In the genomic region with DNA sequence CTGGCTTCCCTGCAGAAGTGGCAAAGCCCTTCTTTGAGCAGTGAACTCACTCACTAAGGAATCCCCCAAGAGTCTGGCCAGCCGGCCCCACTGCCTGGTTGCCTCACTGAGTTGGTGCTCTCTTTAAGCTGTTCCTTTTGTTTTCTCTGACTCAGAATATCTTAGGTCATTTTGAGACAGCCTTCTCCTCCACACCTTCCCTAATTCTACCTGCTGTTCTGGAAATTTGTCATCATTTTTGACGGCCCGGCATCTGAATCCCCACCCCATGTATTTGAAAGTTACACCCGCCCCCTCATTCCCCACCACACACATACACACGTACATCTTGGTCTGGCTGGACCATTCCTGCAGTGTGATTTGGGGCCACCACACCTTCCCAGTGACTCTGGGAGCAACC, we compare ENCODE assay signal across 16 cellular contexts. TPM values are rescaled to one million over a fixed set of nuclear protein-coding genes. Genes with fewer than 3 reads are reported as not detected.
DNase-seq lines count a peak whose midpoint lies in the region; ATAC-seq, FAIRE-seq and TF ChIP-seq lines count a peak whose summit lies in the region.
"Had no signal": no experiment of that assay in that cellular context is flagged by ENCODE, and none has a peak within 500 bp of the region (broad histone marks: within the 10 kb centered on the region; RNA-seq: fewer than 3 reads in every experiment).

No MANE protein-coding gene starts in this region.

- H3K4me1 ChIP-seq in A549: peaks cover 18% of the 10 kb centered on the region

- peak overlapping the region in 1 of 2 experiments; percentile 64; a peak in 3 of 6 replicates for H3K27ac ChIP-seq in A549
- peak overlapping the region; percentile 67 to 95 for H3K27ac ChIP-seq in coronary artery
- H3K27ac ChIP-seq: KMS-11 had no signal

- ATAC-seq in A549 (peak in 1 of 2 experiments; percentile 18; a peak in 3 of 6 replicates), HG03378 (IDR thresholded peaks at IDR 0.05; ENCODE audit: unreplicated experiment) (no peak)

- no peaks in the 10 kb centered on the region for H3K36me3 Mint-ChIP-seq in nephron (ENCODE audit: low read depth)
- H3K36me3 Mint-ChIP-seq: naive B cell had no signal

- H3K9me3 ChIP-seq in A549: no peaks in the 10 kb centered on the region
- H3K9me3 ChIP-seq: right atrium auricular region had no signal

- no peaks in the 10 kb centered on the region for H3K27me3 Mint-ChIP-seq in nephron (ENCODE audit: low read depth)

- H3K4me3 ChIP-seq in A549: no peak overlapping the region
- no peak overlapping the region for H3K4me3 ChIP-seq in coronary artery
- H3K4me3 ChIP-seq: right atrium auricular region had no signal

- TF ChIP-seq CTCF in A549 (IDR thresholded peaks at IDR 0.05) (no peak), coronary artery (IDR thresholded peaks at IDR 0.05) (no peak), nephron (IDR thresholded peaks at IDR 0.05; ENCODE audit: unreplicated experiment in 3 of 3) (no peak)

- no peaks in the 10 kb centered on the region for H3K9me3 Mint-ChIP-seq in nephron
- H3K9me3 Mint-ChIP-seq: naive B cell; stimulated activated naive CD8-positive, alpha-beta T cell treated with anti-CD3 and anti-CD28 coated beads, Interleukin-15, Interleukin-2, amounts not matched to agents 100 ng/mL and 50 ng/mL, for 24 hours had no signal

- POLR2A ChIA-PET in A549 (lab: Yijun Ruan, JAX): interaction anchor here (1.4 kb wide), 1 partner anchor 69 kb away, joined by 3 read pairs; no protein-coding TSS in a partner anchor

- peaks cover 29% of the 10 kb centered on the region for H3K4me1 Mint-ChIP-seq in nephron
- H3K4me1 Mint-ChIP-seq: naive B cell had no signal

- FAIRE-seq in A549 (lab: Jason Lieb, UNC): no peak

- CTCF ChIA-PET in A549 (lab: Yijun Ruan, JAX): interaction anchor here (1.0 to 9.8 kb wide), 12 partner anchors 11 to 244 kb away, joined by 3 to 95 read pairs (median 6); no protein-coding TSS in a partner anchor

- DNase-seq in A549 (ENCODE audit: low read depth in 1 of 2, low spot score in 1 of 2) (no peak), M059J (ENCODE audit: low read depth) (peak; percentile 14), coronary artery (ENCODE audit: low spot score) (no peak), KG1 (lab: John Stamatoyannopoulos, UW) (no peak), cerebellar nuclear complex (lab: John Stamatoyannopoulos, UW) (no peak), activated T-cell treated with anti-CD3 and anti-CD28 coated beads for 4 hours (no peak)
- DNase-seq: activated CD4-positive, alpha-beta T cell treated with anti-CD3 and anti-CD28 coated beads, Interleukin-2, amount 50 U/mL, for 4 hours; GDM1; naive B cell; NCI-H146; T-helper 9 cell had no signal

- TF ChIP-seq EP300 in A549 (IDR thresholded peaks at IDR 0.05): no peak

- TF ChIP-seq RAD21 in A549 (conservative IDR thresholded peaks at IDR 0.05 in 1 of 2, IDR thresholded peaks at IDR 0.05 in 1 of 2): no peak

- no peak overlapping the region for H3K4me3 Mint-ChIP-seq in nephron
- H3K4me3 Mint-ChIP-seq: naive B cell; stimulated activated naive CD8-positive, alpha-beta T cell treated with anti-CD3 and anti-CD28 coated beads, Interleukin-15, Interleukin-2, amounts not matched to agents 100 ng/mL and 50 ng/mL, for 24 hours had no signal

- TF ChIP-seq POLR2A in A549 (IDR thresholded peaks at IDR 0.05; ENCODE audit: low read length): no peak

- H3K4me2 ChIP-seq in A549: peak overlapping the region; percentile 59
- H3K4me2 ChIP-seq: KMS-11 had no signal

- WGBS in A549 (ENCODE audit: missing lambda C conversion rate): 58% methylated on average over 5 of the region's 5 CpGs

- peak overlapping the region; percentile 16 to 24 (median 18) for H3K27ac Mint-ChIP-seq in nephron
- H3K27ac Mint-ChIP-seq: stimulated activated naive CD8-positive, alpha-beta T cell treated with anti-CD3 and anti-CD28 coated beads, Interleukin-15, Interleukin-2, amounts not matched to agents 100 ng/mL and 50 ng/mL, for 24 hours had no signal

TF ChIP-seq in A549, 52 proteins besides CTCF, POLR2A, EP300 and RAD21:
- TF ChIP-seq USF2 (IDR thresholded peaks at IDR 0.05) (no peak), REST (IDR thresholded peaks at IDR 0.05) (no peak)
- TF ChIP-seq, protein P1, sequence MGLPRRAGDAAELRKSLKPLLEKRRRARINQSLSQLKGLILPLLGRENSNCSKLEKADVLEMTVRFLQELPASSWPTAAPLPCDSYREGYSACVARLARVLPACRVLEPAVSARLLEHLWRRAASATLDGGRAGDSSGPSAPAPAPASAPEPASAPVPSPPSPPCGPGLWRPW (IDR thresholded peaks at IDR 0.05): no peak
- TF ChIP-seq, protein P2, sequence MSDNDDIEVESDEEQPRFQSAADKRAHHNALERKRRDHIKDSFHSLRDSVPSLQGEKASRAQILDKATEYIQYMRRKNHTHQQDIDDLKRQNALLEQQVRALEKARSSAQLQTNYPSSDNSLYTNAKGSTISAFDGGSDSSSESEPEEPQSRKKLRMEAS (IDR thresholded peaks at IDR 0.05): no peak

RNA-seq across cellular contexts. Expression of gene FGF1, which starts 41.8 kb away (rescaled TPM):
- polyA plus RNA-seq in A549 (2011; rRNA removed) (0.05 and 0.15 TPM in 2 replicates), A549 (2017; fragmentation: RNase III; extraction: RNeasy Plus Mini Kit Qiagen cat#74134 plus additional on column Dnase treatment) (0.31 to 0.40 TPM (median 0.38 TPM) in 3 replicates)
- polyA plus RNA-seq in A549 (2012; cell fraction: cytosol; rRNA removed): 0.11 and 0.13 TPM in 2 replicates
- 0.06 and 0.10 TPM in 2 replicates for polyA plus RNA-seq in A549 (2012; cell fraction: nucleus; rRNA removed)
- 0.12 TPM in 1 of 2 replicates, not detected in the other for polyA minus RNA-seq in A549 (2011; rRNA and poly(A)+ RNA removed)
- total RNA-seq in M059J (2014; rRNA removed; shearing (Covaris generic)): 2.4 and 4.1 TPM in 2 replicates
